In the genomic region with DNA sequence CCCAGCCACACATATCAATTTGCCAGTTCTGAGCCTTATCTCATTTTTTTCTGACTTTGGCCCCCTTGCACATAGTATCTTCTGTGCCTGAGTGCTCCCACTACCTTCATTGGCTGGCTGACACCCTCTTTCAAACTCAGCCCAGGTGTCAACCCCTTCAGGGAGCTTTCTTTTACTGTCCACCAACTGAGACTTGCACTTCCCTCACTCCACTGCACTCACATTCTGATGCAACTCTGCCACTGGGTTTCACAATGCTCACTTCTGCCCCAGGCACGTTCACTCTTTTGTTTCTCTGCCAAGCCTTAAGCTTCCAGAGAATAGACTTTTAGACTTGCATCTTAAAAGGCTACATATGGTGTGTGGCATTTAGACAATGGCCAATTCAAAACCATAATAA, we compare ENCODE assay signal across 10 cellular contexts.
DNase-seq lines count a peak whose midpoint lies in the region; ATAC-seq and TF ChIP-seq lines count a peak whose summit lies in the region.
"Had no signal": no experiment of that assay in that cellular context is flagged by ENCODE, and none has a peak within 500 bp of the region (broad histone marks: within the 10 kb centered on the region; RNA-seq: fewer than 3 reads in every experiment).

No MANE protein-coding gene starts in this region.

- H3K9ac ChIP-seq in smooth muscle cell (ENCODE audit: low read depth): no peak overlapping the region

- H3K4me3 ChIP-seq in aorta (ENCODE audit: low read length in 2 of 2) (no peak overlapping the region), smooth muscle cell (no peak overlapping the region)

- no peaks in the 10 kb centered on the region for H3K4me1 Mint-ChIP-seq in activated T-cell treated with anti-CD3 and anti-CD28 coated beads, Interleukin-2, amount 50 U/mL, for 24 hours (ENCODE audit: low read depth)
- no peaks in the 10 kb centered on the region for H3K4me1 Mint-ChIP-seq in activated T-cell treated with anti-CD3 and anti-CD28 coated beads, Interleukin-2, amount 50 U/mL, for 72 hours (ENCODE audit: low read depth)

- WGBS in aorta, 2 donors: 36 to 40% methylated on average over 1 of the region's 1 CpG
- 46% methylated on average over 1 of the region's 1 CpG for WGBS in smooth muscle cell (ENCODE audit: low lambda C conversion rate)

- ATAC-seq in activated T-cell treated with anti-CD3 and anti-CD28 coated beads, Interleukin-2, amount 50 U/mL, for 72 hours (replicated peaks in 1 of 2): no peak
- ATAC-seq in foreskin keratinocyte: peak; percentile 61
- peak; percentile 64 for ATAC-seq in aorta (ENCODE audit: low FRiP score)

- peaks cover 16% of the 10 kb centered on the region for H3K36me3 Mint-ChIP-seq in activated T-cell treated with anti-CD3 and anti-CD28 coated beads, Interleukin-2, amount 50 U/mL, for 24 hours (ENCODE audit: low read depth)
- peaks cover 19 to 25% of the 10 kb centered on the region in 2 donors for H3K36me3 Mint-ChIP-seq in activated T-cell treated with anti-CD3 and anti-CD28 coated beads, Interleukin-2, amount 50 U/mL, for 72 hours (ENCODE audit: insufficient read depth in 2 of 2)

- H2AFZ ChIP-seq in smooth muscle cell (ENCODE audit: low read depth): no peak overlapping the region

- H3K9me3 ChIP-seq in aorta (ENCODE audit: control insufficient read depth, low read length) (no peaks in the 10 kb centered on the region), smooth muscle cell (replicated peaks; ENCODE audit: low read depth) (no peaks in the 10 kb centered on the region)

- intact Hi-C loops in aorta (cut with DNase I): no loop called here

- H3K27me3 Mint-ChIP-seq in activated T-cell treated with anti-CD3 and anti-CD28 coated beads, Interleukin-2, amount 50 U/mL, for 24 hours: no peaks in the 10 kb centered on the region
- no peaks in the 10 kb centered on the region for H3K27me3 Mint-ChIP-seq in activated T-cell treated with anti-CD3 and anti-CD28 coated beads, Interleukin-2, amount 50 U/mL, for 72 hours (ENCODE audit: low read depth)

- no peak overlapping the region for H3K4me3 Mint-ChIP-seq in activated T-cell treated with anti-CD3 and anti-CD28 coated beads, Interleukin-2, amount 50 U/mL, for 24 hours
- no peak overlapping the region for H3K4me3 Mint-ChIP-seq in activated T-cell treated with anti-CD3 and anti-CD28 coated beads, Interleukin-2, amount 50 U/mL, for 72 hours

- H3K27me3 ChIP-seq in foreskin keratinocyte: no peaks in the 10 kb centered on the region
- no peaks in the 10 kb centered on the region for H3K27me3 ChIP-seq in aorta (ENCODE audit: control insufficient read depth in 1 of 2, insufficient read depth in 2 of 2, low read length in 1 of 2)
- no peaks in the 10 kb centered on the region for H3K27me3 ChIP-seq in smooth muscle cell (ENCODE audit: low read depth)

- H4K20me1 ChIP-seq in smooth muscle cell (ENCODE audit: low read depth): no peaks in the 10 kb centered on the region

- no peaks in the 10 kb centered on the region for H3F3A ChIP-seq in smooth muscle cell (ENCODE audit: low read depth)

- H3K4me1 ChIP-seq in foreskin keratinocyte (no peaks in the 10 kb centered on the region), aorta (ENCODE audit: control insufficient read depth in 1 of 2, insufficient read depth in 2 of 2, low read length in 2 of 2) (peaks cover 0 to 2% of the 10 kb centered on the region in 2 donors), smooth muscle cell (ENCODE audit: low read depth) (no peaks in the 10 kb centered on the region)

- H3K79me2 ChIP-seq in smooth muscle cell (ENCODE audit: low read depth): no peaks in the 10 kb centered on the region

- peak overlapping the region; percentile 11 for H3K27ac Mint-ChIP-seq in activated T-cell treated with anti-CD3 and anti-CD28 coated beads, Interleukin-2, amount 50 U/mL, for 24 hours
- H3K27ac Mint-ChIP-seq in activated T-cell treated with anti-CD3 and anti-CD28 coated beads, Interleukin-2, amount 50 U/mL, for 72 hours: no peak overlapping the region

- DNase-seq in activated T-cell treated with anti-CD3 and anti-CD28 coated beads, Interleukin-2, amount 50 U/mL, for 24 hours: no peak
- no peak for DNase-seq in activated T-cell treated with anti-CD3 and anti-CD28 coated beads, Interleukin-2, amount 50 U/mL, for 72 hours
- DNase-seq in RPMI7951 (ENCODE audit: low read depth) (peak; percentile 84), foreskin keratinocyte (peak; percentile 63 to 85), aorta (no peak), NCI-H2107 treated with DMSO at 0.1 percent for 48 hours (lab: John Stamatoyannopoulos, UW; ENCODE audit: unreplicated experiment) (no peak), smooth muscle cell (lab: John Stamatoyannopoulos, UW; ENCODE audit: unreplicated experiment) (no peak)
- no peak for DNase-seq in activated naive CD4-positive, alpha-beta T cell (lab: John Stamatoyannopoulos, UW)
- DNase-seq: glutamatergic neuron had no signal

- H3K36me3 ChIP-seq in aorta (ENCODE audit: control insufficient read depth in 1 of 2, insufficient read depth in 2 of 2, low read length in 1 of 2): no peaks in the 10 kb centered on the region
- H3K36me3 ChIP-seq in smooth muscle cell (ENCODE audit: low read depth): no peaks in the 10 kb centered on the region

- H3K27ac ChIP-seq in foreskin keratinocyte: no peak overlapping the region
- no peak overlapping the region for H3K27ac ChIP-seq in aorta (ENCODE audit: low read depth in 1 of 2, low read length in 2 of 2)
- no peak overlapping the region for H3K27ac ChIP-seq in smooth muscle cell (ENCODE audit: low read depth)
- H3K27ac ChIP-seq: C4-2B had no signal

- no peak overlapping the region for H3K4me2 ChIP-seq in smooth muscle cell

- TF ChIP-seq CTCF in foreskin keratinocyte (conservative IDR thresholded peaks at IDR 0.05): no peak
- TF ChIP-seq CTCF in smooth muscle cell (IDR thresholded peaks at IDR 0.05; ENCODE audit: borderline replicate concordance, insufficient read depth, poor library complexity, severe bottlenecking): no peak

- H3K9me3 Mint-ChIP-seq in activated T-cell treated with anti-CD3 and anti-CD28 coated beads, Interleukin-2, amount 50 U/mL, for 24 hours: peaks cover 21% of the 10 kb centered on the region
- peaks cover 11 to 21% of the 10 kb centered on the region in 2 donors for H3K9me3 Mint-ChIP-seq in activated T-cell treated with anti-CD3 and anti-CD28 coated beads, Interleukin-2, amount 50 U/mL, for 72 hours

Comparison
In these comparisons a context has a peak if more than half of its experiments do, and no peak if none do; other contexts are left out.
1. DNase-seq: peak in RPMI7951 (single experiment) and foreskin keratinocyte (2 of 2); none in activated T-cell treated with anti-CD3 and anti-CD28 coated beads, Interleukin-2, amount 50 U/mL, for 24 hours (single experiment), activated T-cell treated with anti-CD3 and anti-CD28 coated beads, Interleukin-2, amount 50 U/mL, for 72 hours (0 of 2), aorta (0 of 2), NCI-H2107 treated with DMSO at 0.1 percent for 48 hours (single experiment), smooth muscle cell (single experiment) and activated naive CD4-positive, alpha-beta T cell (0 of 4).
2. ATAC-seq: peak in foreskin keratinocyte (single experiment) and aorta (single experiment); none in activated T-cell treated with anti-CD3 and anti-CD28 coated beads, Interleukin-2, amount 50 U/mL, for 72 hours (0 of 2).